Comparison of ENCODE assay signal across 7 cellular contexts in the genomic region with DNA sequence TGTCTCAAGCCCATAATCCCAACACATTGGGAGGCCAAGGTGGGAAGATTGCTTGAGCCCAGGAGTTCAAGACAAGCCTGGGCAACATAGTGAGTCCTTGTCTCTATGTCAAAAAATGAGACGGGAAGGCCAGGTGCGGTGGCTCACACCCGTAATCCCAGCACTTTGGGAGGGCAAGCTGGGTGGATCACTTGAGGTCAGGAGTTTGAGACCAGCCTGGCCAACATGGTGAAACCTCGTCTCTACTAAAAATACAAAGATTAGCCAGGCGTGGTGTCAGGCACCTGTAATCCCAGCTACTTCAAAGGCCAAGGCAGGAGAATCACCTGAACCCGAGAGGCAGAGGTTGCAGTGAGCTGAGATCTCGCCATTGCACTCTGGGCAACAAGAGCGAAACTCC.
A peak's percentile ranks its signal among the peaks of the same experiment; 100 is the strongest.
DNase-seq lines count a peak whose midpoint lies in the region; ATAC-seq, FAIRE-seq and TF ChIP-seq lines count a peak whose summit lies in the region.
"Not testable (repeated sequence)": the region's sequence is repeated elsewhere in the genome, so short reads cannot be mapped to it uniquely, and the experiment has no call there.

No MANE protein-coding gene starts in this region.

- not testable (repeated sequence) for H3K27ac ChIP-seq in GM23338 (ENCODE audit: low read depth)
- peak overlapping the region; percentile 54; the same call in 1 of the 2 replicates for H3K27ac ChIP-seq in GM12878 (ENCODE audit: control insufficient read depth, insufficient read depth)

- not testable (repeated sequence) for TF ChIP-seq EP300 in GM12878 (IDR thresholded peaks at IDR 0.05; ENCODE audit: borderline replicate concordance in 1 of 2, control insufficient read depth in 1 of 2, low read depth in 2 of 2, low read length in 2 of 2)

- H3K27me3 Mint-ChIP-seq in GM23338 (ENCODE audit: insufficient read depth, low read depth, poor library complexity); T-helper 1 cell treated with Interleukin-12 subunit alpha and Interleukin-12 subunit beta and Interleukin-4 antibody, amounts not matched to agents 30 μg/mL and 1 μg/mL, for 36 hours (ENCODE audit: low read depth); activated CD4-positive, alpha-beta memory T cell treated with anti-CD3 and anti-CD28 coated beads for 36 hours; activated T-cell treated with anti-CD3 and anti-CD28 coated beads, Interleukin-2, amount 50 U/mL, for 24 hours; activated naive CD4-positive, alpha-beta T cell treated with anti-CD3 and anti-CD28 coated beads, Interleukin-2, amount 50 U/mL, for 24 hours; memory B cell: not testable (repeated sequence)

- H3K9me3 ChIP-seq in GM12878 (replicated peaks; ENCODE audit: control insufficient read depth, insufficient read depth, low read length), result not testable (repeated sequence)

- not testable (repeated sequence) for H3K9ac ChIP-seq in GM12878 (ENCODE audit: control insufficient read depth, insufficient read depth, low read length)

- H3F3A ChIP-seq in GM23338 (replicated peaks; ENCODE audit: low read depth), result not testable (repeated sequence)

- not testable (repeated sequence) for H4K20me1 ChIP-seq in GM23338 (replicated peaks; ENCODE audit: insufficient read depth); GM12878 (ENCODE audit: control insufficient read depth, insufficient read depth)

- not testable (repeated sequence) for H3K27me3 ChIP-seq in GM23338 (ENCODE audit: insufficient read depth); GM12878 (replicated peaks in 1 of 2; ENCODE audit: control insufficient read depth in 2 of 2, insufficient read depth in 2 of 2, low read length in 1 of 2)

- not testable (repeated sequence) for BruUV-seq in GM12878 (replicated peaks; lab: Mats Ljungman, UMichigan)

- H3K9me2 ChIP-seq in GM23338 (ENCODE audit: insufficient read depth), result not testable (repeated sequence)

- not testable (repeated sequence) for H3K27ac Mint-ChIP-seq in GM23338
- peak overlapping the region; percentile 71 for H3K27ac Mint-ChIP-seq in T-helper 1 cell treated with Interleukin-12 subunit alpha and Interleukin-12 subunit beta and Interleukin-4 antibody, amounts not matched to agents 30 μg/mL and 1 μg/mL, for 36 hours
- peak overlapping the region; percentile 86 for H3K27ac Mint-ChIP-seq in activated CD4-positive, alpha-beta memory T cell treated with anti-CD3 and anti-CD28 coated beads for 36 hours
- peak overlapping the region; percentile 90 for H3K27ac Mint-ChIP-seq in activated T-cell treated with anti-CD3 and anti-CD28 coated beads, Interleukin-2, amount 50 U/mL, for 24 hours
- H3K27ac Mint-ChIP-seq in activated naive CD4-positive, alpha-beta T cell treated with anti-CD3 and anti-CD28 coated beads, Interleukin-2, amount 50 U/mL, for 24 hours, result peak overlapping the region; percentile 77
- H3K27ac Mint-ChIP-seq in memory B cell, result peak overlapping the region; percentile 28

- H3K36me3 ChIP-seq in GM23338 (ENCODE audit: insufficient read depth); GM12878 (ENCODE audit: control insufficient read depth in 2 of 2, insufficient read depth in 2 of 2, low read length in 1 of 2): not testable (repeated sequence)

- TF ChIP-seq POLR2A in GM12878 (IDR thresholded peaks at IDR 0.05; ENCODE audit: low read depth, low read length), result not testable (repeated sequence)

- H3K4me1 Mint-ChIP-seq in GM23338, memory B cell: not testable (repeated sequence)
- H3K4me1 Mint-ChIP-seq in T-helper 1 cell treated with Interleukin-12 subunit alpha and Interleukin-12 subunit beta and Interleukin-4 antibody, amounts not matched to agents 30 μg/mL and 1 μg/mL, for 36 hours (ENCODE audit: low read depth), result peaks cover 20% of the 10 kb centered on the region
- H3K4me1 Mint-ChIP-seq in activated CD4-positive, alpha-beta memory T cell treated with anti-CD3 and anti-CD28 coated beads for 36 hours (ENCODE audit: low read depth), result peaks cover 20% of the 10 kb centered on the region
- H3K4me1 Mint-ChIP-seq in activated T-cell treated with anti-CD3 and anti-CD28 coated beads, Interleukin-2, amount 50 U/mL, for 24 hours (ENCODE audit: low read depth), result peaks cover 41% of the 10 kb centered on the region
- H3K4me1 Mint-ChIP-seq in activated naive CD4-positive, alpha-beta T cell treated with anti-CD3 and anti-CD28 coated beads, Interleukin-2, amount 50 U/mL, for 24 hours, result peaks cover 25% of the 10 kb centered on the region

- SMC1A ChIA-PET in GM12878 (lab: Charles Lee; ENCODE audit: uncharacterized antibody, unreplicated experiment), result interaction anchor here (0.8 to 6.9 kb wide), 15 partner anchors 12 to 161 kb away, joined by 3 to 75 read pairs (median 6); no protein-coding TSS in a partner anchor

- TF ChIP-seq RAD21 in GM12878 (IDR thresholded peaks at IDR 0.05; ENCODE audit: insufficient read depth, low read depth, low read length), result not testable (repeated sequence)

- not testable (repeated sequence) for H3K4me1 ChIP-seq in GM23338 (ENCODE audit: insufficient read depth)
- peaks cover 14% of the 10 kb centered on the region for H3K4me1 ChIP-seq in GM12878 (ENCODE audit: control insufficient read depth, insufficient read depth, low read length)

- H3K9me3 Mint-ChIP-seq in GM23338; T-helper 1 cell treated with Interleukin-12 subunit alpha and Interleukin-12 subunit beta and Interleukin-4 antibody, amounts not matched to agents 30 μg/mL and 1 μg/mL, for 36 hours; activated CD4-positive, alpha-beta memory T cell treated with anti-CD3 and anti-CD28 coated beads for 36 hours; activated T-cell treated with anti-CD3 and anti-CD28 coated beads, Interleukin-2, amount 50 U/mL, for 24 hours; activated naive CD4-positive, alpha-beta T cell treated with anti-CD3 and anti-CD28 coated beads, Interleukin-2, amount 50 U/mL, for 24 hours; memory B cell: not testable (repeated sequence)

- H3K36me3 Mint-ChIP-seq in GM23338 (ENCODE audit: low read depth); T-helper 1 cell treated with Interleukin-12 subunit alpha and Interleukin-12 subunit beta and Interleukin-4 antibody, amounts not matched to agents 30 μg/mL and 1 μg/mL, for 36 hours (ENCODE audit: low read depth); activated CD4-positive, alpha-beta memory T cell treated with anti-CD3 and anti-CD28 coated beads for 36 hours; activated T-cell treated with anti-CD3 and anti-CD28 coated beads, Interleukin-2, amount 50 U/mL, for 24 hours (ENCODE audit: low read depth); activated naive CD4-positive, alpha-beta T cell treated with anti-CD3 and anti-CD28 coated beads, Interleukin-2, amount 50 U/mL, for 24 hours; memory B cell: not testable (repeated sequence)

- WGBS in GM12878 (ENCODE audit: insufficient coverage, insufficient replicate concordance, low lambda C conversion rate, missing lambda C conversion rate), result 80% methylated on average over 8 of the region's 8 CpGs

- not testable (repeated sequence) for TF ChIP-seq CTCF in GM23338 (conservative IDR thresholded peaks at IDR 0.05; ENCODE audit: low read depth in 2 of 2); GM12878 (IDR thresholded peaks at IDR 0.05 in 2 of 3, conservative IDR thresholded peaks at IDR 0.05 in 1 of 3; ENCODE audit: control insufficient read depth in 2 of 3, extremely low read depth in 1 of 3, insufficient read depth in 1 of 3, low read depth in 3 of 3, low read length in 3 of 3)

- POLR2A ChIA-PET in activated CD4-positive, alpha-beta memory T cell treated with anti-CD3 and anti-CD28 coated beads for 36 hours (lab: Charles Lee), result interaction anchor here (1.2 kb wide), 1 partner anchor 24 kb away, joined by 3 read pairs; no protein-coding TSS in a partner anchor
- POLR2A ChIA-PET in GM12878 (lab: Charles Lee), result interaction anchor here (0.6 to 6.1 kb wide), 7 partner anchors 12 to 77 kb away, joined by 3 to 45 read pairs (median 10); no protein-coding TSS in a partner anchor

- intact Hi-C loops in activated CD4-positive, alpha-beta memory T cell treated with anti-CD3 and anti-CD28 coated beads for 36 hours (cut with micrococcal nuclease); GM12878 (cut with micrococcal nuclease; ENCODE audit: unreplicated experiment): not testable (repeated sequence)

- ATAC-seq in GM23338; GM12878; memory B cell (ENCODE audit: low read depth): not testable (repeated sequence)

- not testable (repeated sequence) for H3K79me2 ChIP-seq in GM23338 (replicated peaks; ENCODE audit: insufficient read depth); GM12878 (ENCODE audit: control insufficient read depth, insufficient read depth, low read length)

- not testable (repeated sequence) for H3K4me3 Mint-ChIP-seq in GM23338; T-helper 1 cell treated with Interleukin-12 subunit alpha and Interleukin-12 subunit beta and Interleukin-4 antibody, amounts not matched to agents 30 μg/mL and 1 μg/mL, for 36 hours; activated CD4-positive, alpha-beta memory T cell treated with anti-CD3 and anti-CD28 coated beads for 36 hours; activated T-cell treated with anti-CD3 and anti-CD28 coated beads, Interleukin-2, amount 50 U/mL, for 24 hours; activated naive CD4-positive, alpha-beta T cell treated with anti-CD3 and anti-CD28 coated beads, Interleukin-2, amount 50 U/mL, for 24 hours; memory B cell

- in situ Hi-C loops in GM12878 (cut with MboI), result not testable (repeated sequence)

- not testable (repeated sequence) for FAIRE-seq in GM12878 (lab: Jason Lieb, UNC)

- H3K4me3 ChIP-seq in GM23338, GM12878: not testable (repeated sequence)

- DNase-seq in GM23338 (ENCODE audit: low spot score); activated CD4-positive, alpha-beta memory T cell treated with anti-CD3 and anti-CD28 coated beads for 36 hours; GM12878 (ENCODE audit: low read depth, low spot score); memory B cell (ENCODE audit: low spot score in 2 of 2): not testable (repeated sequence)
- peak; percentile 26 for DNase-seq in activated T-cell treated with anti-CD3 and anti-CD28 coated beads, Interleukin-2, amount 50 U/mL, for 24 hours

- 0 out of 2 replicates have a peak overlapping the region, but pooled peaks have one; percentile 23 for H2AFZ ChIP-seq in GM23338
- not testable (repeated sequence) for H2AFZ ChIP-seq in GM12878 (ENCODE audit: control insufficient read depth, low read depth, low read length)

- RAD21 ChIA-PET in GM12878 (lab: Charles Lee; ENCODE audit: unreplicated experiment), result interaction anchor here (0.6 to 4.5 kb wide), 15 partner anchors 12 to 220 kb away, joined by 3 to 49 read pairs (median 7); no protein-coding TSS in a partner anchor

- CTCF ChIA-PET in activated CD4-positive, alpha-beta memory T cell treated with anti-CD3 and anti-CD28 coated beads for 36 hours (lab: Charles Lee), result interaction anchor here (0.6 kb wide), 1 partner anchor 311 kb away, joined by 3 read pairs; no protein-coding TSS in a partner anchor
- CTCF ChIA-PET in GM12878 (lab: Yijun Ruan, JAX), result interaction anchor here (1.0 to 3.1 kb wide), 5 partner anchors 12 to 161 kb away, joined by 3 to 11 read pairs (median 5); no protein-coding TSS in a partner anchor

- not testable (repeated sequence) for H3K4me2 ChIP-seq in GM23338
- H3K4me2 ChIP-seq in GM12878 (ENCODE audit: control insufficient read depth, insufficient read depth), result peak overlapping the region; percentile 71; the same call in 1 of the 2 replicates
